Comparison of ENCODE assay signal across 1 cellular context in the genomic region with DNA sequence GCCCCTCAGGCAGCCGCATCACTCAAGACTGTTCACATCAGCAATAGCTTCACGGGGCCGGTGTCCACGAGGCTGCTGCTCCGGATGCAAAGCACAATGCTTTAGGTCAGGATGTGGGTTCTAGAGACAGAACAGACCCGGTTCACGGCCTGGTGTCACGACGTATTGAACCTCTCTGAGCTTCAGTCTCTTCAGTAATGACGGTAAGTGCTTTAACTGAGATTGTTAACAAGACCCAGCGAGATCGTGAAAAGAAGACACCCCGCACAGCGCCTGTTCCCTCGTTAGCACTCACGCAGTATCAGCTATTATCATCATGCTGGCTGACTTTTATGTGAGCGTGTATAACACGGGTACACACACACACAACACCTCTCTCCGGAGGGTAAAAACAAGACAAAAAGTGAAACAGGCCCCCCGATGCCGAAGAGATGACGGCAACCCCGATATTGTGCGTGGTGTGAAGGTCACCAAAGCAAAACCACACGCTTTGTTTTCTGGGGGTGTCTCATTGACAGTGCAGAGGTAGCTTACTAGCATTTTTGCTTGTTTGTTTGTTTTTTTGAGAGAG.
TF ChIP-seq lines count a peak whose summit lies in the region.

No MANE protein-coding gene starts in this region.

TF ChIP-seq in HepG2, 621 proteins besides CTCF, POLR2A, EP300 and RAD21 (continued from another document):
- TF ChIP-seq ZNF747 (CRISPR knock-in tag; IDR thresholded peaks at IDR 0.05; ENCODE audit: borderline replicate concordance) (no peak), SUZ12 (IDR thresholded peaks at IDR 0.05; ENCODE audit: low read depth, low read length) (no peak), POLR2G (IDR thresholded peaks at IDR 0.05; ENCODE audit: low read depth, low read length) (no peak), ZNF749 (CRISPR knock-in tag; IDR thresholded peaks at IDR 0.05; ENCODE audit: borderline replicate concordance) (no peak)
- TF ChIP-seq, protein P1, sequence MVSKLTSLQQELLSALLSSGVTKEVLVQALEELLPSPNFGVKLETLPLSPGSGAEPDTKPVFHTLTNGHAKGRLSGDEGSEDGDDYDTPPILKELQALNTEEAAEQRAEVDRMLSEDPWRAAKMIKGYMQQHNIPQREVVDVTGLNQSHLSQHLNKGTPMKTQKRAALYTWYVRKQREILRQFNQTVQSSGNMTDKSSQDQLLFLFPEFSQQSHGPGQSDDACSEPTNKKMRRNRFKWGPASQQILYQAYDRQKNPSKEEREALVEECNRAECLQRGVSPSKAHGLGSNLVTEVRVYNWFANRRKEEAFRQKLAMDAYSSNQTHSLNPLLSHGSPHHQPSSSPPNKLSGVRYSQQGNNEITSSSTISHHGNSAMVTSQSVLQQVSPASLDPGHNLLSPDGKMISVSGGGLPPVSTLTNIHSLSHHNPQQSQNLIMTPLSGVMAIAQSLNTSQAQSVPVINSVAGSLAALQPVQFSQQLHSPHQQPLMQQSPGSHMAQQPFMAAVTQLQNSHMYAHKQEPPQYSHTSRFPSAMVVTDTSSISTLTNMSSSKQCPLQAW (CRISPR knock-in tag; IDR thresholded peaks at IDR 0.05): no peak
